In the genomic region with DNA sequence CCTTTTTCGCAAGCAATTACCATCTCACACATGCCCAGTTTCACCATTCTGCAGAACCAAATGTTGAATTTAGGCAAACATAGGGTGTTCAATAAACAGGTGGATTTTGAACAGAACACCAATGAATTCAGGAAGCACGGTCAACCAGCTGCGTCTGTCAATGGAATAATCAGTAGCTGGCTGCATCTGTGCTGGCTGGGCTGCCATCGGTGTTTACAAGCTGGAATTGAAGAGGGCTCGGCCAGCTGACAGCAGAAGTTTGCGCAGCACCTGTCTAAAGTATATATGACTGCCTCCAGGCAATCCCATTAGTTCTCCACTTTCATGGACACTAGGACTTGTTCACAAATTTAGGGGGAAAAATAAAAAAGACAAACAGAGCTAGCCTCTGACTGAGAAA, we compare ENCODE assay signal across 15 cellular contexts.
A peak's percentile ranks its signal among the peaks of the same experiment; 100 is the strongest.
DNase-seq lines count a peak whose midpoint lies in the region; ATAC-seq and TF ChIP-seq lines count a peak whose summit lies in the region.
"Had no signal": no experiment of that assay in that cellular context is flagged by ENCODE, and none has a peak within 500 bp of the region (broad histone marks: within the 10 kb centered on the region; RNA-seq: fewer than 3 reads in every experiment).

No MANE protein-coding gene starts in this region.

- no peak overlapping the region for H2BK15ac ChIP-seq in mesendoderm (replicated peaks; ENCODE audit: low read depth)

- H3K23ac ChIP-seq in mesendoderm (ENCODE audit: low read length) = no peak overlapping the region

- H3K9me3 Mint-ChIP-seq in activated CD4-positive, alpha-beta T cell treated with anti-CD3 and anti-CD28 coated beads, Interleukin-2, amount 10 ng/mL, durations not matched to agents 24 days and 14 days = peaks cover 26% of the 10 kb centered on the region
- peaks cover 6 to 15% (median 8%) of the 10 kb centered on the region in 3 donors for H3K9me3 Mint-ChIP-seq in T-cell

- no peak overlapping the region for H4K8ac ChIP-seq in mesendoderm (ENCODE audit: low read depth, low read length)

- H3K79me2 ChIP-seq in mesendoderm (ENCODE audit: control insufficient read depth, insufficient read depth, low read length) = no peaks in the 10 kb centered on the region

- no peaks in the 10 kb centered on the region for H3K4me1 ChIP-seq in mesendoderm (ENCODE audit: control insufficient read depth, low read depth, low read length)

- H2AK5ac ChIP-seq in mesendoderm (ENCODE audit: low read length) = no peak overlapping the region

- no peak overlapping the region for H3K4me3 Mint-ChIP-seq in activated CD4-positive, alpha-beta T cell treated with anti-CD3 and anti-CD28 coated beads, Interleukin-2, amount 10 ng/mL, durations not matched to agents 24 days and 14 days
- peak overlapping the region in 1 of 3 donors; percentile 19 for H3K4me3 Mint-ChIP-seq in T-cell
- H3K4me3 Mint-ChIP-seq: GM23338 had no signal

- no peak overlapping the region for H2BK120ac ChIP-seq in mesendoderm (ENCODE audit: low read depth, low read length)

- no peak overlapping the region for H3K4ac ChIP-seq in mesendoderm (ENCODE audit: low read depth, low read length)

- POLR2A ChIA-PET in T-cell (lab: Charles Lee) = interaction anchor here in 1 of 2 donors (0.6 kb wide), 1 partner anchor 320 kb away, joined by 3 read pairs; no protein-coding TSS in a partner anchor

- CTCF ChIA-PET in T-cell (lab: Charles Lee) = interaction anchor here in 1 of 2 donors (0.6 kb wide), 1 partner anchor 1873 kb away, joined by 3 read pairs; no protein-coding TSS in a partner anchor

- H4K5ac ChIP-seq in mesendoderm (ENCODE audit: low read length) = no peak overlapping the region

- H3K27me3 Mint-ChIP-seq in activated CD4-positive, alpha-beta T cell treated with anti-CD3 and anti-CD28 coated beads, Interleukin-2, amount 10 ng/mL, durations not matched to agents 24 days and 14 days = no peaks in the 10 kb centered on the region
- H3K27me3 Mint-ChIP-seq in T-cell = no peaks in the 10 kb centered on the region

- no peak overlapping the region for H3K18ac ChIP-seq in mesendoderm (ENCODE audit: low read length)

- ATAC-seq in T-cell (replicated peaks in 1 of 4) (no peak), sciatic nerve (no peak), SK-N-SH treated with all-trans-retinoic acid at 6 μM for 48 hours (no peak)
- ATAC-seq: GM23338 had no signal

- H3K56ac ChIP-seq in mesendoderm (ENCODE audit: low read length) = no peak overlapping the region

- H2BK5ac ChIP-seq in mesendoderm (ENCODE audit: low read length) = no peak overlapping the region

- no peak overlapping the region for H3K4me3 ChIP-seq in mesendoderm (ENCODE audit: low read length)
- H3K4me3 ChIP-seq: GM23338 had no signal

- no peaks in the 10 kb centered on the region for H3K36me3 ChIP-seq in mesendoderm (ENCODE audit: control insufficient read depth, insufficient read depth, low read length)
- H3K36me3 ChIP-seq: neutrophil had no signal

- H3K4me1 Mint-ChIP-seq in activated CD4-positive, alpha-beta T cell treated with anti-CD3 and anti-CD28 coated beads, Interleukin-2, amount 10 ng/mL, durations not matched to agents 24 days and 14 days = peaks cover 53% of the 10 kb centered on the region
- H3K4me1 Mint-ChIP-seq in T-cell = peaks cover 44 to 77% (median 52%) of the 10 kb centered on the region in 3 donors

- peak overlapping the region; percentile 49 for H3K27ac Mint-ChIP-seq in activated CD4-positive, alpha-beta T cell treated with anti-CD3 and anti-CD28 coated beads, Interleukin-2, amount 10 ng/mL, durations not matched to agents 24 days and 14 days
- H3K27ac Mint-ChIP-seq in T-cell = peak overlapping the region; percentile 2 to 36
- H3K27ac Mint-ChIP-seq: GM23338 had no signal

- no peaks in the 10 kb centered on the region for H3K79me1 ChIP-seq in mesendoderm (ENCODE audit: low read length)

- intact Hi-C loops in activated CD4-positive, alpha-beta T cell treated with anti-CD3 and anti-CD28 coated beads, Interleukin-2, amount 10 ng/mL, durations not matched to agents 24 days and 14 days (cut with micrococcal nuclease) = no loop called here
- intact Hi-C loops in sciatic nerve (cut with DNase I) = no loop called here

- H3K36me3 Mint-ChIP-seq in activated CD4-positive, alpha-beta T cell treated with anti-CD3 and anti-CD28 coated beads, Interleukin-2, amount 10 ng/mL, durations not matched to agents 24 days and 14 days (ENCODE audit: low read depth) = peaks cover 65% of the 10 kb centered on the region
- peaks cover 32% of the 10 kb centered on the region for H3K36me3 Mint-ChIP-seq in T-cell

- no CpG with 5 or more reads among the region's 6 CpGs for WGBS in mesendoderm (ENCODE audit: extremely low coverage, insufficient coverage, low lambda C conversion rate)

- no peaks in the 10 kb centered on the region for H3K27me3 ChIP-seq in mesendoderm (ENCODE audit: insufficient read depth, low read length, poor library complexity)
- H3K27me3 ChIP-seq: neutrophil had no signal

- no peak overlapping the region for H3K4me2 ChIP-seq in mesendoderm (ENCODE audit: low read length)
- H3K4me2 ChIP-seq: GM23338 had no signal

- no peak overlapping the region for H3K9ac ChIP-seq in mesendoderm (ENCODE audit: low read length)

- H3K27ac ChIP-seq in mesendoderm (ENCODE audit: low read depth, low read length) = no peak overlapping the region
- H3K27ac ChIP-seq: neutrophil had no signal

- no peak for DNase-seq in activated CD4-positive, alpha-beta T cell treated with anti-CD3 and anti-CD28 coated beads, Interleukin-2, amount 10 ng/mL, durations not matched to agents 24 days and 14 days
- no peak for DNase-seq in activated CD4-positive, alpha-beta T cell treated with anti-CD3 and anti-CD28 coated beads, Interleukin-2, amount 50 U/mL, for 4 hours
- DNase-seq in NCI-H146 (lab: John Stamatoyannopoulos, UW) (peak; percentile 93), T-cell (no peak), retina (peak; percentile 21), sciatic nerve (ENCODE audit: low spot score) (no peak), mesendoderm (no peak)
- DNase-seq: activated CD4-positive, alpha-beta T cell treated with anti-CD3 and anti-CD28 coated beads for 1 hour; erythroblast; MV-4-11; NK-92 treated with Interleukin-12 subunit alpha and Interleukin-12 subunit beta, amount 100 ng/mL, for 24 hours; trophoblast cell had no signal

TF ChIP-seq in SK-N-SH treated with all-trans-retinoic acid at 6 μM for 48 hours, 23 proteins besides CTCF, POLR2A, EP300 and RAD21:
- TF ChIP-seq, protein P1, sequence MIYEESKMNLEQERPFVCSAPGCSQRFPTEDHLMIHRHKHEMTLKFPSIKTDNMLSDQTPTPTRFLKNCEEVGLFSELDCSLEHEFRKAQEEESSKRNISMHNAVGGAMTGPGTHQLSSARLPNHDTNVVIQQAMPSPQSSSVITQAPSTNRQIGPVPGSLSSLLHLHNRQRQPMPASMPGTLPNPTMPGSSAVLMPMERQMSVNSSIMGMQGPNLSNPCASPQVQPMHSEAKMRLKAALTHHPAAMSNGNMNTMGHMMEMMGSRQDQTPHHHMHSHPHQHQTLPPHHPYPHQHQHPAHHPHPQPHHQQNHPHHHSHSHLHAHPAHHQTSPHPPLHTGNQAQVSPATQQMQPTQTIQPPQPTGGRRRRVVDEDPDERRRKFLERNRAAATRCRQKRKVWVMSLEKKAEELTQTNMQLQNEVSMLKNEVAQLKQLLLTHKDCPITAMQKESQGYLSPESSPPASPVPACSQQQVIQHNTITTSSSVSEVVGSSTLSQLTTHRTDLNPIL (CRISPR knock-in tag; IDR thresholded peaks at IDR 0.05; ENCODE audit: low read depth) = no peak
- no peak for TF ChIP-seq RARB (CRISPR knock-in tag; IDR thresholded peaks at IDR 0.05)
- no peak for TF ChIP-seq ARNTL (CRISPR knock-in tag; IDR thresholded peaks at IDR 0.05; ENCODE audit: borderline replicate concordance, low read depth)
- TF ChIP-seq PPARA (CRISPR knock-in tag; IDR thresholded peaks at IDR 0.05; ENCODE audit: borderline replicate concordance) = no peak
- no peak for TF ChIP-seq GLIS3 (CRISPR knock-in tag; IDR thresholded peaks at IDR 0.05)
- TF ChIP-seq TOX (CRISPR knock-in tag; IDR thresholded peaks at IDR 0.05; ENCODE audit: borderline replicate concordance) = no peak
- TF ChIP-seq, protein P2, sequence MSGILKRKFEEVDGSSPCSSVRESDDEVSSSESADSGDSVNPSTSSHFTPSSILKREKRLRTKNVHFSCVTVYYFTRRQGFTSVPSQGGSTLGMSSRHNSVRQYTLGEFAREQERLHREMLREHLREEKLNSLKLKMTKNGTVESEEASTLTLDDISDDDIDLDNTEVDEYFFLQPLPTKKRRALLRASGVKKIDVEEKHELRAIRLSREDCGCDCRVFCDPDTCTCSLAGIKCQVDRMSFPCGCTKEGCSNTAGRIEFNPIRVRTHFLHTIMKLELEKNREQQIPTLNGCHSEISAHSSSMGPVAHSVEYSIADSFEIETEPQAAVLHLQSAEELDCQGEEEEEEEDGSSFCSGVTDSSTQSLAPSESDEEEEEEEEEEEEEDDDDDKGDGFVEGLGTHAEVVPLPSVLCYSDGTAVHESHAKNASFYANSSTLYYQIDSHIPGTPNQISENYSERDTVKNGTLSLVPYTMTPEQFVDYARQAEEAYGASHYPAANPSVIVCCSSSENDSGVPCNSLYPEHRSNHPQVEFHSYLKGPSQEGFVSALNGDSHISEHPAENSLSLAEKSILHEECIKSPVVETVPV (CRISPR knock-in tag; IDR thresholded peaks at IDR 0.05) = no peak
- no peak for TF ChIP-seq ZC3H10 (CRISPR knock-in tag; IDR thresholded peaks at IDR 0.05)
- TF ChIP-seq ZNF8 (CRISPR knock-in tag; IDR thresholded peaks at IDR 0.05) = no peak
- TF ChIP-seq, protein P3, sequence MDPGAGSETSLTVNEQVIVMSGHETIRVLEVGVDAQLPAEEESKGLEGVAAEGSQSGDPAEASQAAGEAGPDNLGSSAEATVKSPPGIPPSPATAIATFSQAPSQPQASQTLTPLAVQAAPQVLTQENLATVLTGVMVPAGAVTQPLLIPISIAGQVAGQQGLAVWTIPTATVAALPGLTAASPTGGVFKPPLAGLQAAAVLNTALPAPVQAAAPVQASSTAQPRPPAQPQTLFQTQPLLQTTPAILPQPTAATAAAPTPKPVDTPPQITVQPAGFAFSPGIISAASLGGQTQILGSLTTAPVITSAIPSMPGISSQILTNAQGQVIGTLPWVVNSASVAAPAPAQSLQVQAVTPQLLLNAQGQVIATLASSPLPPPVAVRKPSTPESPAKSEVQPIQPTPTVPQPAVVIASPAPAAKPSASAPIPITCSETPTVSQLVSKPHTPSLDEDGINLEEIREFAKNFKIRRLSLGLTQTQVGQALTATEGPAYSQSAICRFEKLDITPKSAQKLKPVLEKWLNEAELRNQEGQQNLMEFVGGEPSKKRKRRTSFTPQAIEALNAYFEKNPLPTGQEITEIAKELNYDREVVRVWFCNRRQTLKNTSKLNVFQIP (CRISPR knock-in tag; IDR thresholded peaks at IDR 0.05; ENCODE audit: borderline replicate concordance, low read depth) = no peak
- TF ChIP-seq BACH2 (CRISPR knock-in tag; IDR thresholded peaks at IDR 0.05; ENCODE audit: borderline replicate concordance) = no peak

Comparison
In these comparisons a context has a peak if more than half of its experiments do, and no peak if none do; other contexts are left out.
1. DNase-seq: peak in NCI-H146 (single experiment) and retina (single experiment); none in activated CD4-positive, alpha-beta T cell treated with anti-CD3 and anti-CD28 coated beads, Interleukin-2, amount 10 ng/mL, durations not matched to agents 24 days and 14 days (single experiment), activated CD4-positive, alpha-beta T cell treated with anti-CD3 and anti-CD28 coated beads, Interleukin-2, amount 50 U/mL, for 4 hours (0 of 2), T-cell (0 of 34), sciatic nerve (single experiment) and mesendoderm (single experiment).